Comparison of ENCODE assay signal across 22 cellular contexts in the genomic region with DNA sequence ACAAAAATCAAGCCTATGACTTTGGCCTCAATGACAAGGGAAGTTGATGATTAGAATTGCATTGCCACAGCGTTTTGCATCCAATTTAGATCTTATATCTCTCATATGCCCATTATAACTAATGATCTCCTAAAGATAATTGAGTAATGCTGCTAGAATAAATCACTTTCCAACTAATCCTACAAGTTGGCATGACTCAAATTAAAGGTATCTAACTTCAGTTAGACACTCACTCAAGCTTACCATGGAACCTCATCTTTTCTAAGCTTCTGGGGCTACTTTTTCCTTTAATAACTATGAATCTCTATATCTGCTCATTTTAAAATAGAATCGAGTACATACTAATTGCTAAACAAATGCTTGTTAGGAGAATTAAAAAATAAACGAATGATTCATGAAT.
"Had no signal": no experiment of that assay in that cellular context is flagged by ENCODE, and none has a peak within 500 bp of the region (broad histone marks: within the 10 kb centered on the region; RNA-seq: fewer than 3 reads in every experiment).

No MANE protein-coding gene starts in this region.

- ATAC-seq: esophagus mucosa; gastrocnemius medialis; heart right ventricle; mucosa of descending colon; naive thymus-derived CD8-positive, alpha-beta T cell; stimulated activated effector memory CD8-positive, alpha-beta T cell treated with anti-CD3 and anti-CD28 coated beads, Interleukin-12 subunit alpha, Interleukin-12 subunit beta, amount 100 ng/mL, for 72 hours; stimulated activated naive CD8-positive, alpha-beta T cell treated with anti-CD3 and anti-CD28 coated beads, Interleukin-15, Interleukin-2, amounts not matched to agents 100 U/mL and 50 U/mL, for 24 hours had no signal

- H3K36me3 Mint-ChIP-seq: naive thymus-derived CD8-positive, alpha-beta T cell; stimulated activated effector memory CD8-positive, alpha-beta T cell treated with anti-CD3 and anti-CD28 coated beads, Interleukin-12 subunit alpha, Interleukin-12 subunit beta, amount 100 ng/mL, for 72 hours; type B pancreatic cell had no signal

- H3K27ac ChIP-seq: dorsolateral prefrontal cortex, gastrocnemius medialis, heart right ventricle, right atrium auricular region, sigmoid colon, suprapubic skin, thyroid gland had no signal

- H3K4me3 Mint-ChIP-seq: naive thymus-derived CD8-positive, alpha-beta T cell; neural crest cell; stimulated activated effector memory CD8-positive, alpha-beta T cell treated with anti-CD3 and anti-CD28 coated beads, Interleukin-12 subunit alpha, Interleukin-12 subunit beta, amount 100 ng/mL, for 72 hours; type B pancreatic cell had no signal

- FAIRE-seq: keratinocyte, urothelium cell line had no signal

- DNase-seq: cortex of kidney; dorsolateral prefrontal cortex; effector CD8-positive, alpha-beta T cell; gastrocnemius medialis; heart right ventricle; hypothalamus; mucosa of descending colon; naive thymus-derived CD8-positive, alpha-beta T cell; posterior cingulate gyrus; sigmoid colon; stimulated activated CD4-positive, alpha-beta T cell treated with anti-CD3 and anti-CD28 coated beads, Interleukin-4, amount 100 ng/mL, for 1 hour; stimulated activated CD8-positive, alpha-beta memory T cell treated with anti-CD3 and anti-CD28 coated beads, Interleukin-4, amount 100 ng/mL, for 48 hours; stimulated activated naive CD8-positive, alpha-beta T cell treated with anti-CD3 and anti-CD28 coated beads, Interleukin-15, Interleukin-2, amounts not matched to agents 100 U/mL and 50 U/mL, for 24 hours; thyroid gland had no signal

- H3K4me1 ChIP-seq: gastrocnemius medialis, heart right ventricle, right atrium auricular region, sigmoid colon, suprapubic skin, thyroid gland had no signal

- H3K27ac Mint-ChIP-seq: naive thymus-derived CD8-positive, alpha-beta T cell; stimulated activated effector memory CD8-positive, alpha-beta T cell treated with anti-CD3 and anti-CD28 coated beads, Interleukin-12 subunit alpha, Interleukin-12 subunit beta, amount 100 ng/mL, for 72 hours; type B pancreatic cell had no signal

- H3K4me3 ChIP-seq: dorsolateral prefrontal cortex, gastrocnemius medialis, heart right ventricle, mucosa of descending colon, right atrium auricular region, sigmoid colon, suprapubic skin, thyroid gland had no signal

- H3K9me3 ChIP-seq: gastrocnemius medialis, heart right ventricle, mucosa of descending colon, right atrium auricular region, sigmoid colon, suprapubic skin, thyroid gland had no signal

- H3K36me3 ChIP-seq: gastrocnemius medialis, heart right ventricle, right atrium auricular region, sigmoid colon, suprapubic skin, thyroid gland had no signal

- H3K27me3 Mint-ChIP-seq: naive thymus-derived CD8-positive, alpha-beta T cell; type B pancreatic cell had no signal

- H3K27me3 ChIP-seq: dorsolateral prefrontal cortex, gastrocnemius medialis, heart right ventricle, right atrium auricular region, sigmoid colon, suprapubic skin, thyroid gland had no signal

- H3K4me1 Mint-ChIP-seq: neural crest cell; stimulated activated effector memory CD8-positive, alpha-beta T cell treated with anti-CD3 and anti-CD28 coated beads, Interleukin-12 subunit alpha, Interleukin-12 subunit beta, amount 100 ng/mL, for 72 hours had no signal

- H3K9me3 Mint-ChIP-seq: type B pancreatic cell had no signal
